In the genomic region with DNA sequence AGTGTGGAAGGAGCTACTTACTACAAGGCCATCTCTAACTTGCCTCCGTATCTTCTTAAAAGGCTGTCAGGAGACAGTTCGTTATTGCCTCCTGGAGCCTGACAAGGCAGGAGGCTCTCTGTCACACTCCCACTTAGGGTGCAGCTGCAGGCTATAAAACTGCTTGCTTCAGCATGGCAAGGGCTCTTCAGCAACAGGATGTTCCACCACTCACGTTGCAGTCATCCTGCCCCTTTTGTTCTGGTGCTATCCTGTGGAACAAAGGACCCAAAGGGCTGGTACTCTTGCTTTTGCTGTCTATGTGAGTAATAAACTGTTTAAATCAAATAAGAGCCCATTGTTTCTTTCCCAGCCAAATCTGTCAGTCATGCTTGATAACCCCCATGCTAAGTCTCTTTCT, we compare ENCODE assay signal across 11 cellular contexts.
DNase-seq lines count a peak whose midpoint lies in the region; ATAC-seq and TF ChIP-seq lines count a peak whose summit lies in the region.
"Had no signal": no experiment of that assay in that cellular context is flagged by ENCODE, and none has a peak within 500 bp of the region (broad histone marks: within the 10 kb centered on the region; RNA-seq: fewer than 3 reads in every experiment).

No MANE protein-coding gene starts in this region.

- no peak overlapping the region for H3K4me3 ChIP-seq in kidney epithelial cell (ENCODE audit: low read depth, low read length)

- no peaks in the 10 kb centered on the region for H3K27me3 ChIP-seq in kidney epithelial cell (ENCODE audit: control insufficient read depth, insufficient read depth, low read length)

- CTCF ChIA-PET in GM10248 (lab: Yijun Ruan, JAX): interaction anchor here (0.8 kb wide), 1 partner anchor 35 kb away, joined by 3 read pairs; no protein-coding TSS in a partner anchor

- no peak for TF ChIP-seq CTCF in kidney epithelial cell (IDR thresholded peaks at IDR 0.05; ENCODE audit: insufficient read depth, low read length, poor library complexity, severe bottlenecking)
- TF ChIP-seq CTCF in GM10248 (IDR thresholded peaks at IDR 0.05; ENCODE audit: control extremely low read depth, extremely low read depth, low read depth, missing control alignments): no peak

- POLR2A ChIA-PET in GM10248 (lab: Yijun Ruan, JAX): no interaction called here

- H3K36me3 ChIP-seq in kidney epithelial cell (ENCODE audit: control insufficient read depth, insufficient read depth, low read length): no peaks in the 10 kb centered on the region

- ATAC-seq in GM18498 (IDR thresholded peaks at IDR 0.05; ENCODE audit: unreplicated experiment): no peak

- peak; percentile 24 for DNase-seq in COLO829 (ENCODE audit: low spot score)
- DNase-seq in NCI-H1417 treated with DMSO at 0.1 percent for 48 hours (lab: John Stamatoyannopoulos, UW): peak; percentile 76
- DNase-seq in RPMI7951 (ENCODE audit: low read depth): peak; percentile 7
- peak; percentile 60 for DNase-seq in kidney epithelial cell (ENCODE audit: low read depth)
- no peak for DNase-seq in putamen (ENCODE audit: low spot score)
- DNase-seq in HUDEP-2 (lab: John Stamatoyannopoulos, UW; ENCODE audit: unreplicated experiment in 76 of 76): no peak
- DNase-seq in GM10248 (ENCODE audit: extremely low spot score): no peak
- DNase-seq: ACHN; central memory CD4-positive, alpha-beta T cell; NCI-H446 treated with DMSO at 0.1 percent for 48 hours had no signal

Comparison
In these comparisons a context has a peak if more than half of its experiments do, and no peak if none do; other contexts are left out.
1. DNase-seq: peak in COLO829 (single experiment), NCI-H1417 treated with DMSO at 0.1 percent for 48 hours (single experiment), RPMI7951 (single experiment) and kidney epithelial cell (single experiment); none in putamen (single experiment), HUDEP-2 (0 of 76) and GM10248 (single experiment).